ENCODE assay signal across 8 cellular contexts in genomic region chr16:2152695-2153506, GRCh38. TPM values are rescaled to one million over a fixed set of nuclear protein-coding genes. Genes with fewer than 3 reads are reported as not detected.
DNase-seq lines count a peak whose midpoint lies in the region; ATAC-seq and TF ChIP-seq lines count a peak whose summit lies in the region.

No MANE protein-coding gene starts in this region.

- in situ Hi-C loops in ACHN (cut with HindIII; ENCODE audit: low pct_ligation_motif_present, low pct_unique_long_range_greater_than_20kb, low sequenced_read_pairs): loop anchor here (25.0 kb wide), 1 partner anchor 309 kb away; the partner anchor contains the start of genes NTN3 and TEDC2

- H3K27ac ChIP-seq in psoas muscle: peak overlapping the region; percentile 90

- no peaks in the 10 kb centered on the region for H3K9me3 ChIP-seq in psoas muscle

- peaks cover 63% of the 10 kb centered on the region for H3K4me1 ChIP-seq in psoas muscle

- no peaks in the 10 kb centered on the region for H3K27me3 ChIP-seq in psoas muscle (ENCODE audit: insufficient read depth in 3 of 3, low read length in 2 of 3)

- TF ChIP-seq POLR2A in GM19099 (IDR thresholded peaks at IDR 0.05; ENCODE audit: extremely low read depth, insufficient read length, low read depth): peak; percentile 63

- H3K4me3 ChIP-seq in epithelial cell of proximal tubule (ENCODE audit: low read depth, low read length): peak overlapping the region; percentile 100
- peak overlapping the region; percentile 80 for H3K4me3 ChIP-seq in psoas muscle

- TF ChIP-seq CTCF in epithelial cell of proximal tubule (conservative IDR thresholded peaks at IDR 0.05; ENCODE audit: low read depth, low read length) (peak; percentile 12), psoas muscle (IDR thresholded peaks at IDR 0.05) (no peak)

- H3K4me1 Mint-ChIP-seq in T-helper 2 cell treated with Interferon-gamma antibody and Interleukin-4, amounts not matched to agents 5 μg/mL and 100 μg/mL, for 36 hours (ENCODE audit: low read depth): peaks cover 29% of the 10 kb centered on the region

- ATAC-seq in psoas muscle (peak in 1 of 4 donors; percentile 6), GM21367 (IDR thresholded peaks at IDR 0.05; ENCODE audit: unreplicated experiment) (no peak), HG03469 (IDR thresholded peaks at IDR 0.05; ENCODE audit: unreplicated experiment) (no peak)

- intact Hi-C loops in psoas muscle (cut with DNase I): loop anchor here in 1 of 2 donors (5.0 kb wide), 1 partner anchor 131 kb away; no protein-coding TSS in a partner anchor

- WGBS in psoas muscle, 3 donors: 25 to 33% (median 25%) methylated on average over 25 of the region's 25 CpGs

- no peaks in the 10 kb centered on the region for H3K27me3 Mint-ChIP-seq in T-helper 2 cell treated with Interferon-gamma antibody and Interleukin-4, amounts not matched to agents 5 μg/mL and 100 μg/mL, for 36 hours (ENCODE audit: low read depth)

- DNase-seq in ACHN (peak; percentile 21), epithelial cell of proximal tubule (ENCODE audit: low read depth) (no peak), psoas muscle (no peak), NOMO-1 treated with dmso at 0.1 percent for 144 hours (lab: John Stamatoyannopoulos, UW; ENCODE audit: unreplicated experiment) (no peak)
- DNase-seq in T-helper 2 cell treated with Interferon-gamma antibody and Interleukin-4, amounts not matched to agents 5 μg/mL and 100 μg/mL, for 36 hours (ENCODE audit: low spot score): no peak

- H3K27ac Mint-ChIP-seq in T-helper 2 cell treated with Interferon-gamma antibody and Interleukin-4, amounts not matched to agents 5 μg/mL and 100 μg/mL, for 36 hours: peak overlapping the region; percentile 74

- no peaks in the 10 kb centered on the region for H3K9me3 Mint-ChIP-seq in T-helper 2 cell treated with Interferon-gamma antibody and Interleukin-4, amounts not matched to agents 5 μg/mL and 100 μg/mL, for 36 hours

- peaks cover 0 to 30% of the 10 kb centered on the region in 2 donors for H3K36me3 ChIP-seq in psoas muscle (ENCODE audit: insufficient read depth in 1 of 2, low read depth in 1 of 2)

- H3K36me3 Mint-ChIP-seq in T-helper 2 cell treated with Interferon-gamma antibody and Interleukin-4, amounts not matched to agents 5 μg/mL and 100 μg/mL, for 36 hours (ENCODE audit: low read depth): peaks cover 35% of the 10 kb centered on the region

- peak overlapping the region; percentile 82 for H3K4me3 Mint-ChIP-seq in T-helper 2 cell treated with Interferon-gamma antibody and Interleukin-4, amounts not matched to agents 5 μg/mL and 100 μg/mL, for 36 hours

RNA-seq across cellular contexts. Expression of gene TRAF7, which starts 2.7 kb away (rescaled TPM):
- total RNA-seq in epithelial cell of proximal tubule: 48.6 and 63.9 TPM in 2 replicates
- total RNA-seq in psoas muscle: 10 to 100 TPM; 15.6 to 47.5 (median 38.9) TPM
- 10 to 100 TPM; 20.8 to 39.1 (median 27.3) TPM for polyA plus RNA-seq in psoas muscle

RNA-seq across cellular contexts. Expression of gene RAB26, which starts 4.5 kb away (rescaled TPM):
- total RNA-seq in epithelial cell of proximal tubule: 2.3 and 11.6 TPM in 2 replicates
- 1 to 10 TPM in 1 of 4 donors, under 1 TPM in 3; 0.32 to 1.7 (median 0.83) TPM for total RNA-seq in psoas muscle
- polyA plus RNA-seq in psoas muscle: under 1 TPM; 0.17 to 0.31 (median 0.21) TPM

RNA-seq across cellular contexts. Expression of gene PKD1, which starts 17.2 kb away (rescaled TPM):
- total RNA-seq in epithelial cell of proximal tubule (50.6 and 80.2 TPM in 2 replicates), psoas muscle (100 to 1,000 TPM in 1 of 4 donors, 10 to 100 TPM in 3; 59.1 to 123 (median 86.0) TPM)
- 10 to 100 TPM; 33.9 to 93.3 (median 58.4) TPM for polyA plus RNA-seq in psoas muscle

RNA-seq across cellular contexts. Expression of gene CASKIN1, which starts 43.5 kb away (rescaled TPM):
- 0.07 and 0.12 TPM in 2 replicates for total RNA-seq in epithelial cell of proximal tubule
- total RNA-seq in psoas muscle: 1 to 10 TPM in 1 of 4 donors, under 1 TPM in 3; 0.63 to 1.0 (median 0.76) TPM
- under 1 TPM; 0.32 to 0.45 (median 0.43) TPM for polyA plus RNA-seq in psoas muscle

RNA-seq across cellular contexts. Expression of gene MLST8, which starts 52.4 kb away (rescaled TPM):
- total RNA-seq in epithelial cell of proximal tubule: 98.2 and 134 TPM in 2 replicates
- total RNA-seq in psoas muscle: 10 to 100 TPM; 18.8 to 35.0 (median 28.7) TPM
- 10 to 100 TPM; 58.1 to 60.5 (median 59.7) TPM for polyA plus RNA-seq in psoas muscle
